In genomic region chr12:100173111-100173510, GRCh38 we compare ENCODE assay signal across 1 cellular context.
TF ChIP-seq lines count a peak whose summit lies in the region.

No MANE protein-coding gene starts in this region.

TF ChIP-seq in GM23338, 12 proteins besides CTCF, POLR2A, EP300 and RAD21 (continued from another document):
- TF ChIP-seq ZNF331 (CRISPR knock-in tag; IDR thresholded peaks at IDR 0.05; ENCODE audit: low read depth), result no peak
- TF ChIP-seq ZNF462 (CRISPR knock-in tag; IDR thresholded peaks at IDR 0.05), result no peak
- TF ChIP-seq EZH2phosphoT487 (IDR thresholded peaks at IDR 0.05; ENCODE audit: unreplicated experiment), result no peak
- no peak for TF ChIP-seq ETS1 (IDR thresholded peaks at IDR 0.05)
- TF ChIP-seq CREB1 (CRISPR knock-in tag; IDR thresholded peaks at IDR 0.05; ENCODE audit: low read depth), result no peak
- TF ChIP-seq EZH2 (IDR thresholded peaks at IDR 0.05; ENCODE audit: low read depth, unreplicated experiment), result no peak
- TF ChIP-seq ZNF114 (CRISPR knock-in tag; IDR thresholded peaks at IDR 0.05), result no peak
- TF ChIP-seq NANOG (IDR thresholded peaks at IDR 0.05; ENCODE audit: borderline replicate concordance), result no peak
- TF ChIP-seq POLR2AphosphoS5 (IDR thresholded peaks at IDR 0.05; ENCODE audit: low read depth), result no peak
- TF ChIP-seq REST (IDR thresholded peaks at IDR 0.05; ENCODE audit: unreplicated experiment), result no peak
